Comparison of ENCODE assay signal across 8 cellular contexts in the genomic region with DNA sequence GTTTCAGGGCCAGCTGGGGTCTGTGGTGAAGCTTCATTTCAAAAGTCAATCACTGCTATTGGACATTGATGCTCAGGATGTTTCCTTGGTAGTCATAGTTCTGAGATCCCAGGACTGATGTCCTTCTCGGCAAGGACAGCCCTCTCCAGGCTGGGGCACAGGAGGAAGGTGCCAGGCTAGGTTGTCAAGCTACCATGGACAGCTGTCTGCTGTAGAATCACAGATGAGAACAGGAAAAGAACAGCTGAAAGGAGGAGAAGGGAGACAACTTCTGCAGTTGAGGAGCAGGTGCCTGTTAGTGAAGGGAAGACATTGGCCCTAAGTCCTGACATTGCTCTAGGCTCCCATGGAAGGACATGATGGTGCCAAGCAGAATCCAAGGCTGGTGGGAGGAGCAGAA. TPM values are rescaled to one million over a fixed set of nuclear protein-coding genes. Genes with fewer than 3 reads are reported as not detected.
"Had no signal": no experiment of that assay in that cellular context is flagged by ENCODE, and none has a peak within 500 bp of the region (broad histone marks: within the 10 kb centered on the region; RNA-seq: fewer than 3 reads in every experiment).

No MANE protein-coding gene starts in this region.

- H3K4me1 ChIP-seq: HAP-1 had no signal

- DNase-seq: GOT3, H7, IMR-90, KBM-7 had no signal

- H3K36me3 ChIP-seq: HAP-1 had no signal

- H3K9me3 ChIP-seq: HAP-1 had no signal

- FAIRE-seq: HTR-8/SVneo had no signal

- H3K4me3 ChIP-seq: HAP-1 had no signal

RNA-seq across cellular contexts. Expression of a gene that starts 58.0 kb away (rescaled TPM):
- total RNA-seq: H4, H7, HT-29, IMR-90 had no signal
- polyA plus RNA-seq: IMR-90 had no signal
